31 cellular contexts compared by ENCODE assay signal in genomic region chr13:46812398-46812797, GRCh38.
"Had no signal": no experiment of that assay in that cellular context is flagged by ENCODE, and none has a peak within 500 bp of the region (broad histone marks: within the 10 kb centered on the region; RNA-seq: fewer than 3 reads in every experiment).

No MANE protein-coding gene starts in this region.

- H2AFZ ChIP-seq: PC-9 had no signal

- DNase-seq: activated CD4-positive, alpha-beta T cell treated with anti-CD3 and anti-CD28 coated beads for 1 hour; activated CD4-positive, alpha-beta T cell treated with anti-CD3 and anti-CD28 coated beads, Interleukin-2, amount 10 ng/mL, durations not matched to agents 7 days and 5 days; activated CD4-positive, alpha-beta T cell treated with anti-CD3 and anti-CD28 coated beads, Interleukin-2, amount 50 U/mL, for 48 hours; activated CD4-positive, CD25-positive, alpha-beta regulatory T cell; activated CD8-positive, alpha-beta T cell treated with anti-CD3 and anti-CD28 coated beads, Interleukin-2, amount 10 ng/mL, durations not matched to agents 7 days and 5 days; activated gamma-delta T cell treated with Interleukin-2 at 50 U/mL for 16 hours; activated naive CD4-positive, alpha-beta T cell treated with anti-CD3 and anti-CD28 coated beads for 36 hours; activated naive CD8-positive, alpha-beta T cell treated with anti-CD3 and anti-CD28 coated beads for 36 hours; activated T-cell treated with anti-CD3 and anti-CD28 coated beads, Interleukin-2, amount 50 U/mL, for 24 hours; amniotic stem cell; aorta; brain microvascular endothelial cell; central memory CD4-positive, alpha-beta T cell; Kasumi-1; KG1; MG63; NCI-H1048; NCI-H1105 treated with DMSO at 0.1 percent for 48 hours; NCI-H1436; NCI-H1694; NCI-H1930; NCI-H2081 treated with DMSO at 0.1 percent for 48 hours; NCI-H345; NCI-H524 treated with DMSO at 0.1 percent for 48 hours; NK-92 treated with Interleukin-12 subunit alpha and Interleukin-12 subunit beta, amount 100 ng/mL, for 24 hours; PC-9; SHP77; SJCRH30; T1000; WERI-Rb-1 had no signal

- H3K27me3 ChIP-seq: brain microvascular endothelial cell, MG63 had no signal

- H3K4me1 Mint-ChIP-seq: activated CD4-positive, alpha-beta T cell treated with anti-CD3 and anti-CD28 coated beads, Interleukin-2, amount 10 ng/mL, durations not matched to agents 7 days and 5 days; activated naive CD8-positive, alpha-beta T cell treated with anti-CD3 and anti-CD28 coated beads for 36 hours had no signal

- H3K27ac Mint-ChIP-seq: activated CD4-positive, alpha-beta T cell treated with anti-CD3 and anti-CD28 coated beads, Interleukin-2, amount 10 ng/mL, durations not matched to agents 7 days and 5 days; activated CD8-positive, alpha-beta T cell treated with anti-CD3 and anti-CD28 coated beads, Interleukin-2, amount 10 ng/mL, durations not matched to agents 7 days and 5 days; activated naive CD4-positive, alpha-beta T cell treated with anti-CD3 and anti-CD28 coated beads for 36 hours; activated naive CD8-positive, alpha-beta T cell treated with anti-CD3 and anti-CD28 coated beads for 36 hours; activated T-cell treated with anti-CD3 and anti-CD28 coated beads, Interleukin-2, amount 50 U/mL, for 24 hours had no signal

- H3K36me3 ChIP-seq: brain microvascular endothelial cell, MG63, SJCRH30, WERI-Rb-1 had no signal

- H3K4me3 ChIP-seq: MG63, PC-9, SJCRH30, SK-N-MC had no signal

- H3K4me3 Mint-ChIP-seq: activated CD4-positive, alpha-beta T cell treated with anti-CD3 and anti-CD28 coated beads, Interleukin-2, amount 10 ng/mL, durations not matched to agents 7 days and 5 days; activated CD8-positive, alpha-beta T cell treated with anti-CD3 and anti-CD28 coated beads, Interleukin-2, amount 10 ng/mL, durations not matched to agents 7 days and 5 days; activated naive CD4-positive, alpha-beta T cell treated with anti-CD3 and anti-CD28 coated beads for 36 hours; activated naive CD8-positive, alpha-beta T cell treated with anti-CD3 and anti-CD28 coated beads for 36 hours; activated T-cell treated with anti-CD3 and anti-CD28 coated beads, Interleukin-2, amount 50 U/mL, for 24 hours had no signal

- ATAC-seq: activated CD8-positive, alpha-beta T cell treated with anti-CD3 and anti-CD28 coated beads, Interleukin-2, amount 10 ng/mL, durations not matched to agents 7 days and 5 days had no signal

- H3K4me2 ChIP-seq: PC-9 had no signal

- H3K27ac ChIP-seq: brain microvascular endothelial cell, PC-9, SJCRH30, SK-N-MC, WERI-Rb-1 had no signal

- H3K4me1 ChIP-seq: SJCRH30 had no signal
